8 cellular contexts compared by ENCODE assay signal in genomic region chr15:52568569-52569243, GRCh38. TPM values are rescaled to one million over a fixed set of nuclear protein-coding genes. Genes with fewer than 3 reads are reported as not detected.
DNase-seq lines count a peak whose midpoint lies in the region; ATAC-seq and TF ChIP-seq lines count a peak whose summit lies in the region.

Gene ARPP19, minus strand, starts transcription at chr15:52569030. Its CDS starts 138 bp downstream, at chr15:52568892.

- in situ Hi-C loops in HAP-1 (cut with MboI; ENCODE audit: low sequenced_read_pairs) = no loop called here

- H3K4me3 ChIP-seq in HAP-1 = peak within 1 kb of the TSS; percentile 61
- peak within 1 kb of the TSS; percentile 83 for H3K4me3 ChIP-seq in MG63
- H3K4me3 ChIP-seq in SJCRH30 = peak within 1 kb of the TSS; percentile 74
- peak within 1 kb of the TSS; percentile 72 for H3K4me3 ChIP-seq in neuron (ENCODE audit: low read length)

- H3K27ac ChIP-seq in SJCRH30 = peak within 1 kb of the TSS; percentile 75
- H3K27ac ChIP-seq in foreskin keratinocyte = peak within 1 kb of the TSS; percentile 88

- peaks cover 18% of the 10 kb centered on the region for H3K4me1 ChIP-seq in HAP-1
- peaks cover 10% of the 10 kb centered on the region for H3K4me1 ChIP-seq in SJCRH30
- peaks cover 8% of the 10 kb centered on the region for H3K4me1 ChIP-seq in foreskin keratinocyte
- peaks cover 16% of the 10 kb centered on the region for H3K4me1 ChIP-seq in neuron (ENCODE audit: insufficient read depth, low read length)

- H3K9me3 ChIP-seq in HAP-1 (no peaks in the 10 kb centered on the region), MG63 (no peaks in the 10 kb centered on the region), SJCRH30 (replicated peaks) (no peaks in the 10 kb centered on the region), neuron (ENCODE audit: low read length) (peaks cover 3% of the 10 kb centered on the region)

- H3K36me3 ChIP-seq in HAP-1 (replicated peaks) (no peaks in the 10 kb centered on the region), MG63 (peaks cover 27% of the 10 kb centered on the region), SJCRH30 (no peaks in the 10 kb centered on the region), neuron (ENCODE audit: insufficient read depth, low read length) (no peaks in the 10 kb centered on the region)

- H3K27me3 ChIP-seq in HAP-1 (ENCODE audit: low read depth) = no peaks in the 10 kb centered on the region
- no peaks in the 10 kb centered on the region for H3K27me3 ChIP-seq in MG63
- no peaks in the 10 kb centered on the region for H3K27me3 ChIP-seq in SJCRH30
- H3K27me3 ChIP-seq in foreskin keratinocyte = no peaks in the 10 kb centered on the region
- no peaks in the 10 kb centered on the region for H3K27me3 ChIP-seq in neuron (ENCODE audit: insufficient read depth, low read length)

- DNase-seq in GDM1 (lab: John Stamatoyannopoulos, UW) = peak; percentile 80
- DNase-seq in HAP-1 (ENCODE audit: low spot score in 2 of 2) = peak; percentile 91 to 95
- peak; percentile 97 for DNase-seq in MG63
- DNase-seq in SJCRH30 = peak; percentile 92 to 93
- peak; percentile 67 for DNase-seq in activated gamma-delta T cell treated with anti-CD3 and anti-CD28 coated beads, Interleukin-2, amount 50 U/mL, for 16 hours (ENCODE audit: low read depth)
- DNase-seq in foreskin keratinocyte = peak; percentile 72 to 87

- ATAC-seq in foreskin keratinocyte = peak; percentile 89

- H2AFZ ChIP-seq in neuron (ENCODE audit: low read depth, low read length) = peak within 1 kb of the TSS; percentile 93

- TF ChIP-seq CTCF in foreskin keratinocyte (conservative IDR thresholded peaks at IDR 0.05) (peak; percentile 54), subcutaneous adipose tissue (IDR thresholded peaks at IDR 0.05; ENCODE audit: low read depth) (no peak)

RNA-seq across cellular contexts. Expression of gene ARPP19, which starts in this region (rescaled TPM):
- 43.1 and 105 TPM in 2 replicates for total RNA-seq in MG63 (2014; rRNA removed; shearing (Covaris generic); ENCODE audit: low replicate concordance)
- 88.2 and 96.1 TPM in 2 replicates for total RNA-seq in SJCRH30 (2014; rRNA removed; shearing (Covaris generic))
- total RNA-seq in foreskin keratinocyte (117 and 120 TPM in 2 replicates), subcutaneous adipose tissue (100 to 1,000 TPM; 115 to 237 (median 147) TPM)
- 37.2 and 43.6 TPM in 2 replicates for polyA plus RNA-seq in foreskin keratinocyte

Comparison
In these comparisons a context has a peak if more than half of its experiments do, and no peak if none do; other contexts are left out.
1. Peak in every context shown above with its lines: DNase-seq, ATAC-seq, H3K4me3 ChIP-seq and H3K27ac ChIP-seq.